9 cellular contexts compared by ENCODE assay signal in genomic region chr10:49538381-49539319, GRCh38. TPM values are rescaled to one million over a fixed set of nuclear protein-coding genes. Genes with fewer than 3 reads are reported as not detected.
DNase-seq lines count a peak whose midpoint lies in the region; ATAC-seq, FAIRE-seq and TF ChIP-seq lines count a peak whose summit lies in the region.
"Had no signal": no experiment of that assay in that cellular context is flagged by ENCODE, and none has a peak within 500 bp of the region (broad histone marks: within the 10 kb centered on the region; RNA-seq: fewer than 3 reads in every experiment).

ERCC6 (minus strand) TSS chr10:49539121.

- no peaks in the 10 kb centered on the region for H3K9me1 ChIP-seq in keratinocyte (ENCODE audit: control insufficient read depth, extremely low read depth, insufficient read depth, low read length)

- H3K4me2 ChIP-seq in keratinocyte (ENCODE audit: control insufficient read depth, extremely low read depth, insufficient read depth, low read depth, low read length), result peak within 1 kb of the TSS; percentile 99

- H3K4me3 ChIP-seq in keratinocyte (ENCODE audit: control insufficient read depth in 2 of 3, extremely low read depth in 1 of 3, insufficient read depth in 2 of 3, low read depth in 1 of 3, low read length in 3 of 3), result peak within 1 kb of the TSS; percentile 46 to 98 (median 82)

- dilution Hi-C loops in keratinocyte (cut with MboI; ENCODE audit: extremely low pct_ligation_motif_present, low sequenced_read_pairs), result no loop called here

- peak within 1 kb of the TSS; percentile 95 for H3K9ac ChIP-seq in keratinocyte (ENCODE audit: control insufficient read depth, extremely low read depth, insufficient read depth, low read length)

- no peaks in the 10 kb centered on the region for H3K9me3 ChIP-seq in keratinocyte (ENCODE audit: control insufficient read depth, low read depth, low read length)

- peak; percentile 85 for TF ChIP-seq POLR2A in GM19099 (IDR thresholded peaks at IDR 0.05; ENCODE audit: extremely low read depth, insufficient read length, low read depth)

- H3K27me3 ChIP-seq in keratinocyte (ENCODE audit: control insufficient read depth, extremely low read depth, insufficient read depth, low read length), result no peaks in the 10 kb centered on the region

- peaks cover 47% of the 10 kb centered on the region for H3K79me2 ChIP-seq in keratinocyte (ENCODE audit: control insufficient read depth, insufficient read depth, low read length)

- ATAC-seq in HG03378 (IDR thresholded peaks at IDR 0.05; ENCODE audit: unreplicated experiment), result peak; percentile 61

- H3K27ac ChIP-seq in keratinocyte (ENCODE audit: control insufficient read depth, insufficient read depth, low read length), result peak within 1 kb of the TSS; percentile 99

- peaks cover 3 to 18% of the 10 kb centered on the region in 2 experiments for H3K36me3 ChIP-seq in keratinocyte (ENCODE audit: control insufficient read depth in 2 of 2, extremely low read depth in 1 of 2, insufficient read depth in 2 of 2, low read length in 2 of 2)

- peak in 2 of 3 experiments; percentile 12 to 22 for TF ChIP-seq CTCF in keratinocyte (optimal IDR thresholded peaks at IDR 0.05 in 1 of 3, IDR thresholded peaks at IDR 0.05 in 1 of 3, conservative IDR thresholded peaks at IDR 0.05 in 1 of 3; ENCODE audit: extremely low read depth in 1 of 3, insufficient read depth in 2 of 3, low read length in 3 of 3)

- no peak for FAIRE-seq in keratinocyte (lab: Jason Lieb, UNC)
- FAIRE-seq: colon had no signal

- peaks cover 44% of the 10 kb centered on the region for H3K4me1 ChIP-seq in keratinocyte (ENCODE audit: control insufficient read depth, extremely low read depth, insufficient read depth, low read length)

- DNase-seq in AML-193 (lab: John Stamatoyannopoulos, UW), result peak; percentile 94 to 96
- DNase-seq in NCI-H446 treated with DMSO at 0.1 percent for 48 hours (lab: John Stamatoyannopoulos, UW), result peak; percentile 79
- peak; percentile 94 for DNase-seq in activated CD4-positive, CD25-positive, alpha-beta regulatory T cell treated with anti-CD3 and anti-CD28 coated beads, Interleukin-2, amount 50 U/mL, for 72 hours
- peak; percentile 84 to 89 for DNase-seq in cerebellar nuclear complex (lab: John Stamatoyannopoulos, UW)
- DNase-seq in keratinocyte (ENCODE audit: low read depth, low spot score), result peak; percentile 91
- DNase-seq in stimulated activated CD4-positive, alpha-beta T cell treated with anti-CD3 and anti-CD28 coated beads, Interleukin-12 subunit alpha, Interleukin-12 subunit beta, amount 100 ng/mL, for 48 hours (ENCODE audit: low read depth in 2 of 3, low spot score in 1 of 3), result peak; percentile 87 to 95 (median 94)

- no peaks in the 10 kb centered on the region for H4K20me1 ChIP-seq in keratinocyte (ENCODE audit: control insufficient read depth, extremely low read depth, insufficient read depth, low read length)

- peak within 1 kb of the TSS; percentile 100 for H2AFZ ChIP-seq in keratinocyte (ENCODE audit: control insufficient read depth, low read length)

RNA-seq across cellular contexts. Expression of gene ERCC6, which starts in this region (rescaled TPM):
- 27.3 to 36.8 TPM (median 31.0 TPM) in 3 replicates for polyA plus RNA-seq in keratinocyte
- 46.8 TPM for polyA plus RNA-seq in keratinocyte (2011; ENCODE audit: low read depth)
- 17.0 and 31.9 TPM in 2 replicates for polyA plus RNA-seq in keratinocyte (2011; cell fraction: cytosol; rRNA removed)
- 55.7 and 58.5 TPM in 2 replicates for polyA plus RNA-seq in keratinocyte (2011; cell fraction: nucleus; rRNA removed)
- polyA plus RNA-seq in keratinocyte (2012; ENCODE audit: low replicate concordance), result 24.3 and 25.9 TPM in 2 replicates
- polyA minus RNA-seq in keratinocyte, result 97.6 to 151 TPM (median 131 TPM) in 3 replicates
- 35.7 TPM for polyA minus RNA-seq in keratinocyte (2011; cell fraction: cytosol; rRNA and poly(A)+ RNA removed)
- 65.8 and 114 TPM in 2 replicates for polyA minus RNA-seq in keratinocyte (2011; cell fraction: nucleus; rRNA and poly(A)+ RNA removed)

Comparison
In these comparisons a context has a peak if more than half of its experiments do, and no peak if none do; other contexts are left out.
1. Peak in every context shown above with its lines: DNase-seq, ATAC-seq, H3K4me3 ChIP-seq and H3K27ac ChIP-seq.